11 cellular contexts compared by ENCODE assay signal in the genomic region with DNA sequence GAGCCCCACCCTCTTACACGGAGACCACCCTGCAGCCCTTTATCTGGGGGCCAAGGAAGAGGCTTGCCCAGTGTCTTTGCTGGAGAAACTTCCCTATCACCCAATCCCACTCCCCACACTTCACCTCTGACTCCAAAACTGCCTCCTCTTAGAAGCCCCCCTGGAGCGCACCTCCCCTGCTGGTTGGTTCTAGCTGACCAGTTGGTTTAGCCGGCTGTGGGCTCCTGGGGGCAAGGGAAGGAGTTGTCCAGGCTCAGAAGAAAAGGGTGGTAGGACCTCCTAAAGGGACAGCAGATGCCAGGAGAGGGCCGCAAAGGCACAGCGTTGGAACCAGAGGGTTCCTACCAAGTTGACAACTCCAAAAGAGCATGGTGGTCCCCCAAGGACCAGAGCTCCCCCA. TPM values are rescaled to one million over a fixed set of nuclear protein-coding genes. Genes with fewer than 3 reads are reported as not detected.
DNase-seq lines count a peak whose midpoint lies in the region; ATAC-seq and TF ChIP-seq lines count a peak whose summit lies in the region.
"Had no signal": no experiment of that assay in that cellular context is flagged by ENCODE, and none has a peak within 500 bp of the region (broad histone marks: within the 10 kb centered on the region; RNA-seq: fewer than 3 reads in every experiment).

No MANE protein-coding gene starts in this region.

- H3K4me1 Mint-ChIP-seq in activated naive CD4-positive, alpha-beta T cell treated with anti-CD3 and anti-CD28 coated beads for 36 hours (ENCODE audit: low read depth): peaks cover 3% of the 10 kb centered on the region

- H3K27ac ChIP-seq in right cardiac atrium (ENCODE audit: low read length) (peak overlapping the region; percentile 62), esophagus squamous epithelium (peak overlapping the region; percentile 90 to 96 (median 93)), osteoblast (ENCODE audit: low read depth, low read length) (peak overlapping the region; percentile 99)

- no peaks in the 10 kb centered on the region for H3K9me3 ChIP-seq in right cardiac atrium (ENCODE audit: control insufficient read depth, low read length)
- H3K9me3 ChIP-seq in esophagus squamous epithelium: no peaks in the 10 kb centered on the region
- H3K9me3 ChIP-seq in osteoblast (ENCODE audit: low read depth, low read length): no peaks in the 10 kb centered on the region

- H3K36me3 Mint-ChIP-seq in activated naive CD4-positive, alpha-beta T cell treated with anti-CD3 and anti-CD28 coated beads for 36 hours (ENCODE audit: low read depth): no peaks in the 10 kb centered on the region

- H3K4me3 ChIP-seq in right cardiac atrium (ENCODE audit: low read length) (no peak overlapping the region), esophagus squamous epithelium (peak overlapping the region in 2 of 4 donors; percentile 83 to 92), osteoblast (ENCODE audit: insufficient read depth, low read length) (peak overlapping the region; percentile 92)

- no peak overlapping the region for H2AFZ ChIP-seq in osteoblast (ENCODE audit: low read length)

- no peak for TF ChIP-seq CTCF in esophagus squamous epithelium (IDR thresholded peaks at IDR 0.05)
- no peak for TF ChIP-seq CTCF in osteoblast (IDR thresholded peaks at IDR 0.05; ENCODE audit: extremely low read depth, low read depth, low read length)

- CTCF ChIA-PET in activated naive CD4-positive, alpha-beta T cell treated with anti-CD3 and anti-CD28 coated beads for 36 hours (lab: Charles Lee): interaction anchor here (0.7 to 1.6 kb wide), 2 partner anchors 16 kb away, joined by 3 to 12 read pairs; no protein-coding TSS in a partner anchor

- intact Hi-C loops in right cardiac atrium (cut with DNase I): no loop called here
- intact Hi-C loops in left cardiac atrium (cut with DNase I): no loop called here
- intact Hi-C loops in esophagus squamous epithelium (cut with DNase I): no loop called here
- intact Hi-C loops in activated naive CD4-positive, alpha-beta T cell treated with anti-CD3 and anti-CD28 coated beads for 36 hours (cut with micrococcal nuclease): loop anchor here (5.0 kb wide), 1 partner anchor 78 kb away; no protein-coding TSS in a partner anchor

- no peak overlapping the region for H3K4me3 Mint-ChIP-seq in activated naive CD4-positive, alpha-beta T cell treated with anti-CD3 and anti-CD28 coated beads for 36 hours

- DNase-seq in right cardiac atrium (peak in 1 of 3 donors; percentile 18), left cardiac atrium (no peak), esophagus squamous epithelium (lab: John Stamatoyannopoulos, UW) (no peak), osteoblast (ENCODE audit: insufficient read length, low spot score, missing footprints) (peak; percentile 86), NCI-H2029 treated with DMSO at 0.1 percent for 48 hours (lab: John Stamatoyannopoulos, UW) (no peak), 8988T (no peak)
- DNase-seq in activated naive CD4-positive, alpha-beta T cell treated with anti-CD3 and anti-CD28 coated beads for 36 hours: no peak
- DNase-seq: activated CD4-positive, alpha-beta T cell treated with anti-CD3 and anti-CD28 coated beads, Interleukin-2, amount 50 U/mL, for 48 hours; SHP77 had no signal

- peaks cover 55% of the 10 kb centered on the region for H3K4me1 ChIP-seq in right cardiac atrium (ENCODE audit: control insufficient read depth, insufficient read depth, low read length)
- peaks cover 67 to 95% (median 85%) of the 10 kb centered on the region in 3 donors for H3K4me1 ChIP-seq in esophagus squamous epithelium
- H3K4me1 ChIP-seq in osteoblast (ENCODE audit: insufficient read depth, low read length): peaks cover 85% of the 10 kb centered on the region

- no peaks in the 10 kb centered on the region for H3K27me3 ChIP-seq in right cardiac atrium (ENCODE audit: control insufficient read depth, insufficient read depth)
- H3K27me3 ChIP-seq in esophagus squamous epithelium: peaks cover 0 to 31% (median 0%) of the 10 kb centered on the region in 4 donors
- no peaks in the 10 kb centered on the region for H3K27me3 ChIP-seq in osteoblast (ENCODE audit: insufficient read depth, low read length)

- H3K36me3 ChIP-seq in esophagus squamous epithelium (no peaks in the 10 kb centered on the region), osteoblast (ENCODE audit: insufficient read depth, low read length) (peaks cover 7% of the 10 kb centered on the region)

- TF ChIP-seq POLR2A in esophagus squamous epithelium (IDR thresholded peaks at IDR 0.05): no peak

- H3K4me2 ChIP-seq in osteoblast (ENCODE audit: insufficient read depth, low read length): peak overlapping the region; percentile 97

- peaks cover 76% of the 10 kb centered on the region for H4K20me1 ChIP-seq in osteoblast (ENCODE audit: insufficient read depth, low read length)

- 66% methylated on average over 5 of the region's 5 CpGs for WGBS in right cardiac atrium
- 17 to 70% methylated on average over 1 to 2 of the region's 5 CpGs for WGBS in esophagus squamous epithelium, 2 donors

- H3K9me3 Mint-ChIP-seq in activated naive CD4-positive, alpha-beta T cell treated with anti-CD3 and anti-CD28 coated beads for 36 hours: no peaks in the 10 kb centered on the region

- peaks cover 24% of the 10 kb centered on the region for H3K27me3 Mint-ChIP-seq in activated naive CD4-positive, alpha-beta T cell treated with anti-CD3 and anti-CD28 coated beads for 36 hours (ENCODE audit: low read depth)

- ATAC-seq in right cardiac atrium (no peak), left cardiac atrium (no peak), GM21576 (IDR thresholded peaks at IDR 0.05; ENCODE audit: unreplicated experiment) (no peak)

- peaks cover 93% of the 10 kb centered on the region for H3K79me2 ChIP-seq in osteoblast (ENCODE audit: insufficient read depth, low read length)

- no peak overlapping the region for H3K27ac Mint-ChIP-seq in activated naive CD4-positive, alpha-beta T cell treated with anti-CD3 and anti-CD28 coated beads for 36 hours

RNA-seq across cellular contexts. Expression of a gene that starts 2.0 kb away (rescaled TPM):
- 10 to 100 TPM; 58.1 to 68.8 (median 68.0) TPM for total RNA-seq in right cardiac atrium
- 53.1 TPM for polyA plus RNA-seq in right cardiac atrium
- 10 to 100 TPM; 46.5 to 65.9 TPM for total RNA-seq in left cardiac atrium
- 10 to 100 TPM; 26.8 to 51.9 (median 32.1) TPM for total RNA-seq in esophagus squamous epithelium
- total RNA-seq in osteoblast: 66.9 and 75.3 TPM in 2 replicates
- under 1 TPM; 0.67 to 0.81 TPM for total RNA-seq in activated naive CD4-positive, alpha-beta T cell treated with anti-CD3 and anti-CD28 coated beads for 36 hours

RNA-seq across cellular contexts. Expression of a gene that starts 30.7 kb away (rescaled TPM):
- under 1 TPM in 1 of 4 donors, not detected in 3; 0.62 TPM for total RNA-seq in right cardiac atrium
- 0.27 TPM for polyA plus RNA-seq in right cardiac atrium
- 1 to 10 TPM in 1 of 2 donors, under 1 TPM in 1; 0.39 to 1.4 TPM for total RNA-seq in left cardiac atrium
- not detected for total RNA-seq in esophagus squamous epithelium
- not detected in 2 replicates for total RNA-seq in osteoblast
- total RNA-seq in activated naive CD4-positive, alpha-beta T cell treated with anti-CD3 and anti-CD28 coated beads for 36 hours: not detected
- total RNA-seq: bronchial epithelial cell had no signal

RNA-seq across cellular contexts. Expression of a gene that starts 42.5 kb away (rescaled TPM):
- total RNA-seq in right cardiac atrium: 1 to 10 TPM in 1 of 4 donors, not detected in 3; 2.9 TPM
- polyA plus RNA-seq in right cardiac atrium: 0.14 TPM
- not detected for total RNA-seq in left cardiac atrium
- not detected for total RNA-seq in esophagus squamous epithelium
- not detected in 2 replicates for total RNA-seq in osteoblast
- not detected for total RNA-seq in activated naive CD4-positive, alpha-beta T cell treated with anti-CD3 and anti-CD28 coated beads for 36 hours
- total RNA-seq: bronchial epithelial cell had no signal

Comparison
In these comparisons a context has a peak if more than half of its experiments do, and no peak if none do; other contexts are left out.
1. RNA of a gene that starts 2.0 kb away (total RNA-seq): 66.9 to 75.3 TPM in osteoblast, 58.1 to 68.8 TPM in right cardiac atrium, 46.5 to 65.9 TPM in left cardiac atrium and 26.8 to 51.9 TPM in esophagus squamous epithelium; 0.67 to 0.81 TPM in activated naive CD4-positive, alpha-beta T cell treated with anti-CD3 and anti-CD28 coated beads for 36 hours; every median in the first group is over 10 times any median in the second.
2. Peak in every context shown above with its lines, with median percentiles within 50 percentile points of each other: H3K27ac ChIP-seq.